Comparison of ENCODE assay signal across 22 cellular contexts in genomic region chr18:76081536-76081935, GRCh38.
"Had no signal": no experiment of that assay in that cellular context is flagged by ENCODE, and none has a peak within 500 bp of the region (broad histone marks: within the 10 kb centered on the region; RNA-seq: fewer than 3 reads in every experiment).

No MANE protein-coding gene starts in this region.

- DNase-seq: dermis blood vessel endothelial cell; dorsolateral prefrontal cortex; effector CD4-positive, alpha-beta T cell; effector memory CD4-positive, alpha-beta T cell; foreskin keratinocyte; heart left ventricle; hypothalamus; immature natural killer cell; islet precursor cell; left cardiac atrium; left lung; left ventricle myocardium superior; lower lobe of right lung; mesenchymal stem cell; midbrain had no signal

- H2AFZ ChIP-seq: hepatocyte had no signal

- H3K27ac ChIP-seq: coronary artery, dorsolateral prefrontal cortex, esophagus muscularis mucosa, foreskin keratinocyte, gastroesophageal sphincter, heart left ventricle, hepatocyte, left lung, lower lobe of right lung had no signal

- H3K27me3 ChIP-seq: foreskin keratinocyte, gastroesophageal sphincter, heart left ventricle, hepatocyte, left lung had no signal

- H3K9me3 ChIP-seq: lower lobe of right lung had no signal

- H3K36me3 ChIP-seq: esophagus muscularis mucosa, gastroesophageal sphincter, heart left ventricle, left lung, lower lobe of right lung had no signal

- ATAC-seq: foreskin keratinocyte, gastroesophageal sphincter, heart left ventricle, left cardiac atrium, left lung, left ventricle myocardium superior, lower lobe of right lung had no signal

- H3K4me3 ChIP-seq: coronary artery, dorsolateral prefrontal cortex, esophagus muscularis mucosa, gastroesophageal sphincter, heart left ventricle, hepatocyte, left lung, lower lobe of right lung had no signal

- H3K4me1 ChIP-seq: esophagus muscularis mucosa, foreskin keratinocyte, gastroesophageal sphincter, heart left ventricle, left lung, lower lobe of right lung had no signal

- FAIRE-seq: colon, endothelial cell of umbilical vein, frontal cortex had no signal

- H3K4me2 ChIP-seq: hepatocyte had no signal
